1 cellular context compared by ENCODE assay signal in genomic region chr1:23936481-23937176, GRCh38.
TF ChIP-seq lines count a peak whose summit lies in the region.

No MANE protein-coding gene starts in this region.

TF ChIP-seq in H1, 55 proteins besides CTCF, POLR2A, EP300 and RAD21:
- TF ChIP-seq YY1 (IDR thresholded peaks at IDR 0.05; ENCODE audit: low read depth, low read length) (0 out of 2 replicates have a peak, but pooled peaks have one; percentile 18), ATF2 (IDR thresholded peaks at IDR 0.05; ENCODE audit: low read length) (peak; percentile 73), CREB1 (IDR thresholded peaks at IDR 0.05) (0 out of 2 replicates have a peak, but pooled peaks have one; percentile 48), KDM5A (IDR thresholded peaks at IDR 0.05; ENCODE audit: low read length) (no peak)
